In the genomic region with DNA sequence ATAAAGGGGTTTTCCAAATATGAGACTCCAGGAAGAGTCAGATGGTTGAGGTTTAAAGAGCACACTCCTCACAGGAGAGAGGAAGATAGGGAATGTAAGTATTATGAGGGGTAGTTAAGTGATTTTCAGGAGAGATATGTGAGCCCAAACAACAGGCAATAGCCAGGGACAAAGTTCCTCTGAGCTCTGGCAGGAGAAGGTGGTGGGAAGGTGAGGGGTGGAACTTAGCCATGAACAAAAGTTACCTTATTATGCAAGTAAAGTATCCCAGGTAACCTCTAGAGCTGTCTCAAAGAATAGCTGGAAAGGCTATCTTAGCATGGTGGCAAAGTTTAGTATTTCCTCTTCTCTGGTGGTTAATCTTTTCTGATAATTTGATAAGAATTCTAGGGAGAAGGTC, we compare ENCODE assay signal across 1 cellular context.
TF ChIP-seq lines count a peak whose summit lies in the region.

No MANE protein-coding gene starts in this region.

TF ChIP-seq in WTC11, 78 proteins besides CTCF, POLR2A, EP300 and RAD21 (continued from another document):
- TF ChIP-seq, protein P1, sequence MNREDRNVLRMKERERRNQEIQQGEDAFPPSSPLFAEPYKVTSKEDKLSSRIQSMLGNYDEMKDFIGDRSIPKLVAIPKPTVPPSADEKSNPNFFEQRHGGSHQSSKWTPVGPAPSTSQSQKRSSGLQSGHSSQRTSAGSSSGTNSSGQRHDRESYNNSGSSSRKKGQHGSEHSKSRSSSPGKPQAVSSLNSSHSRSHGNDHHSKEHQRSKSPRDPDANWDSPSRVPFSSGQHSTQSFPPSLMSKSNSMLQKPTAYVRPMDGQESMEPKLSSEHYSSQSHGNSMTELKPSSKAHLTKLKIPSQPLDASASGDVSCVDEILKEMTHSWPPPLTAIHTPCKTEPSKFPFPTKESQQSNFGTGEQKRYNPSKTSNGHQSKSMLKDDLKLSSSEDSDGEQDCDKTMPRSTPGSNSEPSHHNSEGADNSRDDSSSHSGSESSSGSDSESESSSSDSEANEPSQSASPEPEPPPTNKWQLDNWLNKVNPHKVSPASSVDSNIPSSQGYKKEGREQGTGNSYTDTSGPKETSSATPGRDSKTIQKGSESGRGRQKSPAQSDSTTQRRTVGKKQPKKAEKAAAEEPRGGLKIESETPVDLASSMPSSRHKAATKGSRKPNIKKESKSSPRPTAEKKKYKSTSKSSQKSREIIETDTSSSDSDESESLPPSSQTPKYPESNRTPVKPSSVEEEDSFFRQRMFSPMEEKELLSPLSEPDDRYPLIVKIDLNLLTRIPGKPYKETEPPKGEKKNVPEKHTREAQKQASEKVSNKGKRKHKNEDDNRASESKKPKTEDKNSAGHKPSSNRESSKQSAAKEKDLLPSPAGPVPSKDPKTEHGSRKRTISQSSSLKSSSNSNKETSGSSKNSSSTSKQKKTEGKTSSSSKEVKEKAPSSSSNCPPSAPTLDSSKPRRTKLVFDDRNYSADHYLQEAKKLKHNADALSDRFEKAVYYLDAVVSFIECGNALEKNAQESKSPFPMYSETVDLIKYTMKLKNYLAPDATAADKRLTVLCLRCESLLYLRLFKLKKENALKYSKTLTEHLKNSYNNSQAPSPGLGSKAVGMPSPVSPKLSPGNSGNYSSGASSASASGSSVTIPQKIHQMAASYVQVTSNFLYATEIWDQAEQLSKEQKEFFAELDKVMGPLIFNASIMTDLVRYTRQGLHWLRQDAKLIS (CRISPR knock-in tag; IDR thresholded peaks at IDR 0.05; ENCODE audit: borderline replicate concordance): no peak
- TF ChIP-seq ZNF416 (CRISPR knock-in tag; IDR thresholded peaks at IDR 0.05) (no peak), TCF7 (CRISPR knock-in tag; IDR thresholded peaks at IDR 0.05; ENCODE audit: low read depth) (no peak), NFE2L1 (CRISPR knock-in tag; IDR thresholded peaks at IDR 0.05) (no peak)
- TF ChIP-seq, protein P2, sequence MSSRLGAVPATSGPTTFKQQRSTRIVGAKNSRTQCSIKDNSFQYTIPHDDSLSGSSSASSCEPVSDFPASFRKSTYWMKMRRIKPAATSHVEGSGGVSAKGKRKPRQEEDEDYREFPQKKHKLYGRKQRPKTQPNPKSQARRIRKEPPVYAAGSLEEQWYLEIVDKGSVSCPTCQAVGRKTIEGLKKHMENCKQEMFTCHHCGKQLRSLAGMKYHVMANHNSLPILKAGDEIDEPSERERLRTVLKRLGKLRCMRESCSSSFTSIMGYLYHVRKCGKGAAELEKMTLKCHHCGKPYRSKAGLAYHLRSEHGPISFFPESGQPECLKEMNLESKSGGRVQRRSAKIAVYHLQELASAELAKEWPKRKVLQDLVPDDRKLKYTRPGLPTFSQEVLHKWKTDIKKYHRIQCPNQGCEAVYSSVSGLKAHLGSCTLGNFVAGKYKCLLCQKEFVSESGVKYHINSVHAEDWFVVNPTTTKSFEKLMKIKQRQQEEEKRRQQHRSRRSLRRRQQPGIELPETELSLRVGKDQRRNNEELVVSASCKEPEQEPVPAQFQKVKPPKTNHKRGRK (CRISPR knock-in tag; IDR thresholded peaks at IDR 0.05; ENCODE audit: borderline replicate concordance): no peak
